ENCODE assay signal across 16 cellular contexts in the genomic region with DNA sequence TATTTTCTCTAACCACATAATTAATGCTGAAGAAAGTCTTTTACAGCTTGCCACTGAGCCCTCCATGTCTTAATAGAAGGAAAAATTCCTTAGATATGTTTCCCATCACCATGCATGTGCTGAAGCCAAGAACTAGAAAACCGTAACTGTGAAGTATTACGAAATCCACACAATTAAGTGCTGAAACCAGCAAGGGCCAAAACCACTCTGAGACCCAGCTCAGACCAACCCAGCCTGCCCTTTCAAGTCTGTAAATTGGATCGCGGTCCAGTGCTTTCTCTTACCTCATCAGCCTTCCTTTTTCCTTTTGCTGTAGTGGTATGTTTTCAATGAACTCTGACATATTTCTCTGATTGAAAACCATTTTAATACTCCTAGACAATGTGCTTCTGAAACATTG. TPM values are rescaled to one million over a fixed set of nuclear protein-coding genes. Genes with fewer than 3 reads are reported as not detected.
DNase-seq lines count a peak whose midpoint lies in the region; ATAC-seq, FAIRE-seq and TF ChIP-seq lines count a peak whose summit lies in the region.
"Had no signal": no experiment of that assay in that cellular context is flagged by ENCODE, and none has a peak within 500 bp of the region (broad histone marks: within the 10 kb centered on the region; RNA-seq: fewer than 3 reads in every experiment).

No MANE protein-coding gene starts in this region.

- H3K36me3 ChIP-seq in K562 (ENCODE audit: control insufficient read depth, insufficient read depth, low read length): no peaks in the 10 kb centered on the region
- H3K36me3 ChIP-seq in kidney epithelial cell (ENCODE audit: control insufficient read depth, insufficient read depth, low read length): no peaks in the 10 kb centered on the region
- no peaks in the 10 kb centered on the region for H3K36me3 ChIP-seq in esophagus muscularis mucosa
- H3K36me3 ChIP-seq in hepatocyte (replicated peaks; ENCODE audit: insufficient read depth, low read depth): no peaks in the 10 kb centered on the region
- H3K36me3 ChIP-seq: tibial nerve had no signal

- DNase-seq in K562 (ENCODE audit: extremely low read depth in 1 of 4, low spot score in 3 of 4) (no peak), kidney epithelial cell (ENCODE audit: low read depth) (peak; percentile 43), type B pancreatic cell (ENCODE audit: extremely low spot score, unreplicated experiment) (no peak), esophagus muscularis mucosa (ENCODE audit: extremely low spot score) (no peak), SHP77 (lab: John Stamatoyannopoulos, UW) (no peak), GM12892 (ENCODE audit: insufficient read length) (no peak), hepatocyte (ENCODE audit: low spot score) (no peak)
- DNase-seq: activated naive CD4-positive, alpha-beta T cell treated with anti-CD3 and anti-CD28 coated beads for 36 hours; erythroblast; naive B cell; NCI-H1694; NCI-H774; SIG-M5 had no signal

- 2% methylated on average over 4 of the region's 4 CpGs for WGBS in K562 (ENCODE audit: insufficient coverage, low coverage, missing lambda C conversion rate)
- WGBS in esophagus muscularis mucosa: 76% methylated on average over 4 of the region's 4 CpGs
- 74% methylated on average over 4 of the region's 4 CpGs for WGBS in hepatocyte (ENCODE audit: low lambda C conversion rate, missing lambda C conversion rate)

- in situ Hi-C loops in K562 (cut with MboI): no loop called here

- H3K9me2 ChIP-seq in hepatocyte (replicated peaks; ENCODE audit: insufficient read depth): no peaks in the 10 kb centered on the region

- H3K9ac ChIP-seq in K562 (ENCODE audit: insufficient read depth in 1 of 2, low read depth in 2 of 2, low read length in 2 of 2): no peak overlapping the region

- H3K27ac Mint-ChIP-seq in type B pancreatic cell: no peak overlapping the region
- H3K27ac Mint-ChIP-seq: activated naive CD4-positive, alpha-beta T cell treated with anti-CD3 and anti-CD28 coated beads for 36 hours; naive B cell had no signal

- TF ChIP-seq EP300 in K562 (IDR thresholded peaks at IDR 0.05; ENCODE audit: low read length) (no peak), esophagus muscularis mucosa (IDR thresholded peaks at IDR 0.05) (no peak)

- peaks cover 40% of the 10 kb centered on the region for H3K36me3 Mint-ChIP-seq in type B pancreatic cell
- H3K36me3 Mint-ChIP-seq: naive B cell had no signal

- no peak for FAIRE-seq in K562 (lab: Jason Lieb, UNC)
- no peak for FAIRE-seq in GM12892 (lab: Jason Lieb, UNC)

- ATAC-seq in GM21360 (IDR thresholded peaks at IDR 0.05; ENCODE audit: unreplicated experiment) (peak; percentile 52), K562 (no peak)

- H4K20me1 ChIP-seq in K562 (replicated peaks; ENCODE audit: control insufficient read depth, insufficient read depth, low read length) (no peaks in the 10 kb centered on the region), hepatocyte (ENCODE audit: insufficient read depth, poor library complexity, severe bottlenecking) (no peaks in the 10 kb centered on the region)

- H2AFZ ChIP-seq in K562 (ENCODE audit: low read depth, low read length) (no peak overlapping the region), hepatocyte (no peak overlapping the region)

- H3K4me1 ChIP-seq in K562 (replicated peaks in 1 of 2; ENCODE audit: control insufficient read depth in 2 of 2, insufficient read depth in 2 of 2, low read length in 2 of 2) (no peaks in the 10 kb centered on the region), esophagus muscularis mucosa (peaks cover 0 to 22% (median 0%) of the 10 kb centered on the region in 4 donors), hepatocyte (ENCODE audit: insufficient read depth) (peaks cover 8% of the 10 kb centered on the region)

- no peak for TF ChIP-seq RAD21 in K562 (CRISPR knock-in tag; conservative IDR thresholded peaks at IDR 0.05 in 1 of 2, IDR thresholded peaks at IDR 0.05 in 1 of 2)

- no TSS peak for BruUV-seq in K562 (replicated peaks; lab: Mats Ljungman, UMichigan)

- H3K27me3 ChIP-seq in K562 (ENCODE audit: control insufficient read depth in 2 of 2, insufficient read depth in 2 of 2, low read length in 2 of 2) (no peaks in the 10 kb centered on the region; a peak in 1 of 5 replicates), kidney epithelial cell (ENCODE audit: control insufficient read depth, insufficient read depth, low read length) (no peaks in the 10 kb centered on the region), esophagus muscularis mucosa (no peaks in the 10 kb centered on the region), hepatocyte (no peaks in the 10 kb centered on the region)
- H3K27me3 ChIP-seq: tibial nerve had no signal

- H3K9me1 ChIP-seq in K562 (ENCODE audit: control insufficient read depth, insufficient read depth, low read length): no peaks in the 10 kb centered on the region

- H3K4me2 ChIP-seq in K562 (ENCODE audit: insufficient read depth, low read length) (no peak overlapping the region), hepatocyte (no peak overlapping the region)

- CTCF ChIA-PET in K562 (lab: Yijun Ruan, JAX; ENCODE audit: low intra/inter-chr PET ratio): no interaction called here

- TF ChIP-seq POLR2A in K562 (conservative IDR thresholded peaks at IDR 0.05): no peak
- no peak for TF ChIP-seq POLR2A in esophagus muscularis mucosa (IDR thresholded peaks at IDR 0.05; ENCODE audit: low read depth)
- no peak for TF ChIP-seq POLR2A in GM12892 (IDR thresholded peaks at IDR 0.05; ENCODE audit: low read depth, low read length)

- H3K79me2 ChIP-seq in K562 (ENCODE audit: control insufficient read depth, insufficient read depth, low read length): no peaks in the 10 kb centered on the region
- no peaks in the 10 kb centered on the region for H3K79me2 ChIP-seq in hepatocyte

- H3K9me3 Mint-ChIP-seq in type B pancreatic cell: no peaks in the 10 kb centered on the region
- H3K9me3 Mint-ChIP-seq: activated naive CD4-positive, alpha-beta T cell treated with anti-CD3 and anti-CD28 coated beads for 36 hours had no signal

- H3K4me1 Mint-ChIP-seq in type B pancreatic cell (ENCODE audit: unreplicated experiment): peaks cover 34% of the 10 kb centered on the region
- H3K4me1 Mint-ChIP-seq: naive B cell had no signal

- H3K27me3 Mint-ChIP-seq in type B pancreatic cell: no peaks in the 10 kb centered on the region

- no peaks in the 10 kb centered on the region for H3K9me3 ChIP-seq in K562 (replicated peaks; ENCODE audit: control insufficient read depth, insufficient read depth, low read depth, low read length)
- H3K9me3 ChIP-seq in esophagus muscularis mucosa: no peaks in the 10 kb centered on the region
- no peaks in the 10 kb centered on the region for H3K9me3 ChIP-seq in hepatocyte (ENCODE audit: low read depth)
- H3K9me3 ChIP-seq: tibial nerve had no signal

- TF ChIP-seq CTCF in K562 (IDR thresholded peaks at IDR 0.05 in 2 of 3, conservative IDR thresholded peaks at IDR 0.05 in 1 of 3; ENCODE audit: insufficient read depth in 2 of 3, low read depth in 1 of 3, low read length in 3 of 3) (no peak), kidney epithelial cell (IDR thresholded peaks at IDR 0.05; ENCODE audit: insufficient read depth, low read length, poor library complexity, severe bottlenecking) (no peak), type B pancreatic cell (conservative IDR thresholded peaks at IDR 0.05) (no peak), esophagus muscularis mucosa (IDR thresholded peaks at IDR 0.05) (no peak), hepatocyte (IDR thresholded peaks at IDR 0.05; ENCODE audit: poor library complexity) (no peak)

- H3K4me3 ChIP-seq in K562: no peak overlapping the region
- H3K4me3 ChIP-seq in kidney epithelial cell (ENCODE audit: low read depth, low read length): no peak overlapping the region
- H3K4me3 ChIP-seq in esophagus muscularis mucosa: no peak overlapping the region
- H3K4me3 ChIP-seq in hepatocyte: no peak overlapping the region
- H3K4me3 ChIP-seq: skin epidermis, tibial nerve had no signal

- no peak overlapping the region for H3K27ac ChIP-seq in K562 (ENCODE audit: extremely low read depth, low read depth, low read length)
- no peak overlapping the region for H3K27ac ChIP-seq in esophagus muscularis mucosa (replicated peaks in 1 of 4)
- H3K27ac ChIP-seq in hepatocyte: no peak overlapping the region
- H3K27ac ChIP-seq: skin epidermis had no signal

- POLR2A ChIA-PET in K562 (lab: Yijun Ruan, JAX): no interaction called here

- H3K4me3 Mint-ChIP-seq in type B pancreatic cell: peak overlapping the region; percentile 42
- H3K4me3 Mint-ChIP-seq: activated naive CD4-positive, alpha-beta T cell treated with anti-CD3 and anti-CD28 coated beads for 36 hours; naive B cell had no signal

- intact Hi-C loops in K562 (cut with micrococcal nuclease) (no loop called here), esophagus muscularis mucosa (cut with DNase I) (no loop called here)

TF ChIP-seq in K562, 482 proteins besides CTCF, POLR2A, EP300 and RAD21:
- no peak for TF ChIP-seq HOXB6 (CRISPR knock-in tag; IDR thresholded peaks at IDR 0.05; ENCODE audit: borderline replicate concordance)
- TF ChIP-seq CEBPB (tag; IDR thresholded peaks at IDR 0.05): peak; percentile 47; the same call in 1 of the 2 replicates

RNA-seq across cellular contexts. Expression of a gene that starts 26.3 kb away (rescaled TPM):
- total RNA-seq in K562 (2011; cell fraction: chromatin; rRNA removed; ENCODE audit: low replicate concordance): not detected in 2 replicates
- not detected in 2 replicates for total RNA-seq in K562 (2011; cell fraction: nucleolus; rRNA removed)
- total RNA-seq in K562 (2011; cell fraction: nucleoplasm; rRNA removed): not detected in 2 replicates
- total RNA-seq in K562 (2014; rRNA removed) (not detected in 2 replicates), K562 (2014; rRNA removed; fragmentation: Illumina TruSeq; extraction: Trizol) (not detected in 2 replicates), K562 (2015; rRNA removed; fragmentation: Illumina TruSeq; extraction: Trizol) (not detected in 2 replicates), K562 (2021) (0.02 and 0.07 TPM in 2 replicates), kidney epithelial cell (4.0 and 4.7 TPM in 2 replicates), type B pancreatic cell (ENCODE audit: low replicate concordance) (24.2 and 92.9 TPM in 2 replicates), esophagus muscularis mucosa (1 to 10 TPM; 2.1 to 5.6 (median 3.5) TPM), hepatocyte (21.7 and 27.0 TPM in 2 replicates)
- polyA plus RNA-seq in K562 (2011; rRNA removed) (not detected in 2 replicates), K562 (2014; fragmentation: Illumina TruSeq; extraction: Trizol) (not detected in 2 replicates), K562 (2014; fragmentation: Nextera tagmentation; extraction: Ambion mirVana) (not detected), K562 (2014; rRNA removed) (not detected in 2 replicates), hepatocyte (10.7 and 14.8 TPM in 2 replicates)
- not detected in 2 replicates for polyA plus RNA-seq in K562 (2011; cell fraction: cytosol; rRNA removed)
- not detected in 2 replicates for polyA plus RNA-seq in K562 (2011; cell fraction: nucleus; rRNA removed)
- polyA plus RNA-seq in K562 (2012): 0.01 TPM in 1 of 2 replicates, not detected in the other
- polyA minus RNA-seq in K562 (2011; rRNA and poly(A)+ RNA removed): not detected in 2 replicates
- polyA minus RNA-seq in K562 (2011; cell fraction: cytosol; rRNA and poly(A)+ RNA removed): not detected in 2 replicates
- polyA minus RNA-seq in K562 (2011; cell fraction: nucleus; rRNA and poly(A)+ RNA removed): not detected in 2 replicates
- polyA plus RNA-seq in GM12892 (2012; ENCODE audit: missing spikeins): 1.1 TPM
- total RNA-seq: activated naive CD4-positive, alpha-beta T cell treated with anti-CD3 and anti-CD28 coated beads for 36 hours had no signal
